13 cellular contexts compared by ENCODE assay signal in the genomic region with DNA sequence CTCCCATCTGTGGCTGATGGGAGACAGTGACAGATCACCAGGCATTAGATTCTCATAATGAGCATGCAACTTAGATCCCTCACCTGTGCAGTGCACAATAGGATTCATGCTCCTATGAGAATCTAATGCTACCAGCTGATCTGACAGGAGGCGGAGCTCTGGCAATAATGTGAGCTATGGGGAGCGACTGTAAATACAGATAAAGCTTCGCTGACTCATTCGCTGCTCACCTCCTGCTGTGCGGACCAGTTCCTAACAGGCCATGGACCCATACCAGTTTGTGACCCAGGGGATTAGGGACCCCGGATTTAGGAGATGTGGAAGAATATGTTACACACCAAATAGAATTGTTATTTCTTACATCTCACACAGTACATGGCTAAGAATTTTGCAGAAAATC. TPM values are rescaled to one million over a fixed set of nuclear protein-coding genes. Genes with fewer than 3 reads are reported as not detected.
DNase-seq lines count a peak whose midpoint lies in the region; TF ChIP-seq lines count a peak whose summit lies in the region.
"Had no signal": no experiment of that assay in that cellular context is flagged by ENCODE, and none has a peak within 500 bp of the region (broad histone marks: within the 10 kb centered on the region; RNA-seq: fewer than 3 reads in every experiment).

No MANE protein-coding gene starts in this region.

- no peak for TF ChIP-seq CTCF in MCF 10A (IDR thresholded peaks at IDR 0.05; ENCODE audit: unreplicated experiment)
- no peak for TF ChIP-seq CTCF in breast epithelium (IDR thresholded peaks at IDR 0.05)
- TF ChIP-seq CTCF in colonic mucosa (IDR thresholded peaks at IDR 0.05): no peak
- no peak for TF ChIP-seq CTCF in transverse colon (IDR thresholded peaks at IDR 0.05)

- POLR2A ChIA-PET in MCF 10A (lab: Yijun Ruan, JAX): interaction anchor here (1.0 kb wide), 1 partner anchor 28 kb away, joined by 3 read pairs; a partner anchor contains a TSS

- in situ Hi-C loops in transverse colon (cut with MboI; ENCODE audit: low pct_ligation_motif_present in 1 of 4, low pct_unique_long_range_greater_than_20kb in 1 of 4, low sequenced_read_pairs in 3 of 4): no loop called here

- no peaks in the 10 kb centered on the region for H3K9me3 Mint-ChIP-seq in MCF 10A (ENCODE audit: unreplicated experiment)
- H3K9me3 Mint-ChIP-seq: activated naive CD8-positive, alpha-beta T cell treated with anti-CD3 and anti-CD28 coated beads, Interleukin-2, amount 50 U/mL, for 24 hours; effector memory CD8-positive, alpha-beta T cell; T-cell had no signal

- H3K27ac Mint-ChIP-seq in MCF 10A (ENCODE audit: low read depth, unreplicated experiment): no peak overlapping the region
- H3K27ac Mint-ChIP-seq: activated naive CD8-positive, alpha-beta T cell treated with anti-CD3 and anti-CD28 coated beads, Interleukin-2, amount 50 U/mL, for 24 hours; B cell; effector memory CD8-positive, alpha-beta T cell; T-cell had no signal

- intact Hi-C loops in MCF 10A (cut with micrococcal nuclease) (no loop called here), breast epithelium (cut with DNase I; ENCODE audit: low total_unique reads) (no loop called here), colonic mucosa (cut with DNase I) (no loop called here), transverse colon (cut with DNase I; ENCODE audit: low total_unique reads) (no loop called here)

- no peaks in the 10 kb centered on the region for H3K27me3 Mint-ChIP-seq in MCF 10A (ENCODE audit: insufficient read depth, unreplicated experiment)
- H3K27me3 Mint-ChIP-seq: B cell had no signal

- H3K4me1 ChIP-seq in breast epithelium (no peaks in the 10 kb centered on the region), colonic mucosa (no peaks in the 10 kb centered on the region), transverse colon (peaks cover 0 to 3% (median 0%) of the 10 kb centered on the region in 4 donors)
- H3K4me1 ChIP-seq: spleen had no signal

- no peaks in the 10 kb centered on the region for H3K27me3 ChIP-seq in breast epithelium
- H3K27me3 ChIP-seq in colonic mucosa: no peaks in the 10 kb centered on the region
- H3K27me3 ChIP-seq in transverse colon: no peaks in the 10 kb centered on the region
- H3K27me3 ChIP-seq: spleen had no signal

- H3K9ac ChIP-seq in colonic mucosa (ENCODE audit: low read depth in 2 of 2, low read length in 2 of 2): no peak overlapping the region

- no peak for TF ChIP-seq EP300 in transverse colon (IDR thresholded peaks at IDR 0.05; ENCODE audit: low read depth)

- H3K4me1 Mint-ChIP-seq in MCF 10A (ENCODE audit: insufficient read depth, unreplicated experiment): no peaks in the 10 kb centered on the region
- H3K4me1 Mint-ChIP-seq: activated naive CD8-positive, alpha-beta T cell treated with anti-CD3 and anti-CD28 coated beads, Interleukin-2, amount 50 U/mL, for 24 hours; B cell; T-cell had no signal

- TF ChIP-seq POLR2A in breast epithelium (IDR thresholded peaks at IDR 0.05): no peak
- no peak for TF ChIP-seq POLR2A in transverse colon (IDR thresholded peaks at IDR 0.05)

- no peaks in the 10 kb centered on the region for H3K36me3 Mint-ChIP-seq in MCF 10A (ENCODE audit: insufficient read depth, unreplicated experiment)
- H3K36me3 Mint-ChIP-seq: T-cell had no signal

- no TSS peak for BruUV-seq in MCF 10A (replicated peaks; lab: Mats Ljungman, UMichigan)

- no peak overlapping the region for H3K4me3 Mint-ChIP-seq in MCF 10A (ENCODE audit: unreplicated experiment)
- H3K4me3 Mint-ChIP-seq: activated naive CD8-positive, alpha-beta T cell treated with anti-CD3 and anti-CD28 coated beads, Interleukin-2, amount 50 U/mL, for 24 hours; B cell; effector memory CD8-positive, alpha-beta T cell; T-cell had no signal

- CTCF ChIA-PET in MCF 10A (lab: Yijun Ruan, JAX): no interaction called here

- no peaks in the 10 kb centered on the region for H3K36me3 ChIP-seq in breast epithelium
- no peaks in the 10 kb centered on the region for H3K36me3 ChIP-seq in colonic mucosa
- H3K36me3 ChIP-seq in transverse colon: no peaks in the 10 kb centered on the region
- H3K36me3 ChIP-seq: spleen had no signal

- no peaks in the 10 kb centered on the region for H3K9me3 ChIP-seq in breast epithelium
- no peaks in the 10 kb centered on the region for H3K9me3 ChIP-seq in colonic mucosa
- H3K9me3 ChIP-seq in transverse colon: no peaks in the 10 kb centered on the region
- H3K9me3 ChIP-seq: spleen had no signal

- 57 to 66% methylated on average over 1 to 6 of the region's 6 CpGs for WGBS in transverse colon (ENCODE audit: low coverage in 1 of 2), 2 donors

- H3K27ac ChIP-seq in breast epithelium: no peak overlapping the region
- no peak overlapping the region for H3K27ac ChIP-seq in colonic mucosa
- H3K27ac ChIP-seq in transverse colon: no peak overlapping the region
- H3K27ac ChIP-seq: spleen had no signal

- peak; percentile 78 for DNase-seq in MCF 10A (ENCODE audit: unreplicated experiment)
- no peak for DNase-seq in breast epithelium (ENCODE audit: low spot score in 2 of 2)
- peak; percentile 98 for DNase-seq in NCI-H82 (lab: John Stamatoyannopoulos, UW)
- DNase-seq in colonic mucosa: peak; percentile 44
- peak; percentile 50 for DNase-seq in transverse colon
- no peak for DNase-seq in KG1 (lab: John Stamatoyannopoulos, UW)
- DNase-seq in activated CD8-positive, alpha-beta memory T cell treated with anti-CD3 and anti-CD28 coated beads, Interleukin-2, amount 50 U/mL, for 48 hours: no peak
- DNase-seq in C1 segment of cervical spinal cord (lab: John Stamatoyannopoulos, UW): no peak
- DNase-seq: activated naive CD8-positive, alpha-beta T cell treated with anti-CD3 and anti-CD28 coated beads, Interleukin-2, amount 50 U/mL, for 24 hours; effector memory CD8-positive, alpha-beta T cell; spleen; T-cell had no signal

- no peak overlapping the region for H3K4me3 ChIP-seq in breast epithelium
- no peak overlapping the region for H3K4me3 ChIP-seq in colonic mucosa
- H3K4me3 ChIP-seq in transverse colon: no peak overlapping the region
- H3K4me3 ChIP-seq: spleen had no signal

RNA-seq across cellular contexts. Expression of a gene that starts 6.7 kb away (rescaled TPM):
- total RNA-seq in MCF 10A (2022) (not detected in 2 replicates), breast epithelium (not detected), colonic mucosa (not detected), transverse colon (not detected)
- total RNA-seq: B cell, spleen, T-cell had no signal

RNA-seq across cellular contexts. Expression of a gene that starts 18.7 kb away (rescaled TPM):
- total RNA-seq in MCF 10A (2022) (not detected in 2 replicates), breast epithelium (not detected), colonic mucosa (not detected), transverse colon (not detected)
- total RNA-seq: B cell, spleen, T-cell had no signal

RNA-seq across cellular contexts. Expression of a gene that starts 28.7 kb away (rescaled TPM):
- total RNA-seq in MCF 10A (2022) (4.1 and 5.8 TPM in 2 replicates), breast epithelium (under 1 TPM; under 0.01 to 0.64 (median 0.29) TPM), colonic mucosa (10 to 100 TPM in 1 of 2 donors, 1 to 10 TPM in 1; 2.9 to 12.5 TPM), transverse colon (10 to 100 TPM in 1 of 4 donors, 1 to 10 TPM in 1, under 1 TPM in 2; under 0.01 to 25.1 (median 0.94) TPM)

Comparison
In these comparisons a context has a peak if more than half of its experiments do, and no peak if none do; other contexts are left out.
1. DNase-seq: peak in MCF 10A (single experiment), NCI-H82 (single experiment), colonic mucosa (single experiment) and transverse colon (single experiment); none in breast epithelium (0 of 2), KG1 (single experiment), activated CD8-positive, alpha-beta memory T cell treated with anti-CD3 and anti-CD28 coated beads, Interleukin-2, amount 50 U/mL, for 48 hours (single experiment) and C1 segment of cervical spinal cord (0 of 14).